In genomic region chr1:114428083-114428754, GRCh38 we compare ENCODE assay signal across 11 cellular contexts.
DNase-seq lines count a peak whose midpoint lies in the region; ATAC-seq, FAIRE-seq and TF ChIP-seq lines count a peak whose summit lies in the region.
"Had no signal": no experiment of that assay in that cellular context is flagged by ENCODE, and none has a peak within 500 bp of the region (broad histone marks: within the 10 kb centered on the region; RNA-seq: fewer than 3 reads in every experiment).

No MANE protein-coding gene starts in this region.

- peak; percentile 89 for FAIRE-seq in G401.6 (lab: Jason Lieb, UNC)
- FAIRE-seq: GM18507 had no signal

- H3K27ac ChIP-seq in 22Rv1 (no peak overlapping the region), SK-N-MC (peak overlapping the region; percentile 52)

- DNase-seq in SK-N-MC (ENCODE audit: low read depth, low spot score): peak; percentile 20
- DNase-seq in foreskin fibroblast: peak; percentile 5 to 37
- DNase-seq in NCI-H2029 (lab: John Stamatoyannopoulos, UW): no peak
- DNase-seq: NCI-H1048; stimulated activated CD4-positive, alpha-beta T cell treated with anti-CD3 and anti-CD28 coated beads, Interleukin-12 subunit alpha, Interleukin-12 subunit beta, amount 100 ng/mL, for 4 hours had no signal

- ATAC-seq in GM19463 (IDR thresholded peaks at IDR 0.05; ENCODE audit: unreplicated experiment): no peak
- ATAC-seq in HG02759 (IDR thresholded peaks at IDR 0.05; ENCODE audit: unreplicated experiment): no peak
- ATAC-seq in HG02884 (IDR thresholded peaks at IDR 0.05; ENCODE audit: unreplicated experiment): no peak

- peak overlapping the region; percentile 25 for H3K9ac ChIP-seq in SK-N-MC (ENCODE audit: insufficient read length)

- H3K4me3 ChIP-seq in SK-N-MC: no peak overlapping the region
- no peak overlapping the region for H3K4me3 ChIP-seq in foreskin fibroblast (ENCODE audit: low read depth in 1 of 2, low read length in 2 of 2)

- TF ChIP-seq CTCF in 22Rv1 (IDR thresholded peaks at IDR 0.05) (peak; percentile 62), foreskin fibroblast (IDR thresholded peaks at IDR 0.05; ENCODE audit: low read depth, low read length) (peak; percentile 39)

- H3K9me3 ChIP-seq in SK-N-MC (ENCODE audit: low read depth, low read length): no peaks in the 10 kb centered on the region

- peaks cover 54% of the 10 kb centered on the region for H3K36me3 ChIP-seq in SK-N-MC (ENCODE audit: insufficient read depth, low read length)
